In the genomic region with DNA sequence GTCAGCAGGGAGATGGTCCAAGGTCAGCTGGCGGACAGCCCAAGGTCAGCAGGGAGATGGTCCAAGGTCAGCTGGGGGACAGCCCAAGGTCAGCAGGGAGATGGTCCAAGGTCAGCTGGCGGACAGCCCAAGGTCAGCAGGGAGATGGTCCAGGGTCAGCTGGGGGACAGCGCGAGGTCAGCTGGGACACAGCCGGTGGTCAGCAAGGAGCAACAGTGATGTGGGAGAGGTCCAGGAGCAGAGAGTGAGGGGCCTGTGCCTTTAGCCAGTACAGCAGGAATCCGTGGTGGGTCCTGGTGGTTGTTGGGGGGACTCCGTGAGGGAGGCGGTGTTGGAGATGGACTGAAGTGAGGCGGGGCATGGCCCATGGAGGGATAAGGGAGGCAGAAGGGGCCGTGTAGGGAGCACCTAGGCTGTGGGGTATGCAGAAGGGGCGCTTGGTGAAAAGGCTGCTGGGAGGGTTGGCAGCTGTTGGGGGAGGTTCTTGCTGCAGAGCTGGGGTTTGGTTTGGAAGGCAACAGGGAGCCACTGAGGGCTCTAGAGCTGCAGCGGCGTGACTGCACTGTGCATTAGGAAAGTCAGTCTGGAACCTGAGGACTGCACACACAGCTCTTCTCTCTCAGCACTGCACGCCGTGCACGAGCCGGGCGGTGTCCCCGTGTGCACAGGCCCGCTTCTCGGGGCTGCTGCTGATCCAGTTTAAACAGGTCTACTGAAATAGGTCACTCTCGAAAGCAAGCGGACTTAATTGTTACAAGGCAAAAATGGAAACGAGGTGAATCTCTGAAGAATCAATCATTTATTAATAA, we compare ENCODE assay signal across 17 cellular contexts.
A peak's percentile ranks its signal among the peaks of the same experiment; 100 is the strongest.
DNase-seq lines count a peak whose midpoint lies in the region; ATAC-seq, FAIRE-seq and TF ChIP-seq lines count a peak whose summit lies in the region.
"Had no signal": no experiment of that assay in that cellular context is flagged by ENCODE, and none has a peak within 500 bp of the region (broad histone marks: within the 10 kb centered on the region; RNA-seq: fewer than 3 reads in every experiment).

No MANE protein-coding gene starts in this region.

- 66% methylated on average over 22 of the region's 24 CpGs for WGBS in A549 (ENCODE audit: missing lambda C conversion rate)
- 80 to 85% methylated on average over 23 to 24 of the region's 24 CpGs for WGBS in pancreas, 2 donors

- no peak for TF ChIP-seq POLR2A in A549 (IDR thresholded peaks at IDR 0.05; ENCODE audit: low read length)

- peak; percentile 3 for DNase-seq in activated CD8-positive, alpha-beta T cell treated with anti-CD3 and anti-CD28 coated beads for 36 hours
- no peak for DNase-seq in activated CD8-positive, alpha-beta T cell treated with anti-CD3 and anti-CD28 coated beads, Interleukin-2, amount 10 ng/mL, durations not matched to agents 7 days and 5 days
- DNase-seq in A549 (ENCODE audit: low read depth in 1 of 2, low spot score in 1 of 2): no peak
- peak; percentile 56 for DNase-seq in chondrocyte (ENCODE audit: low spot score)
- peak; percentile 51 for DNase-seq in osteoblast (ENCODE audit: insufficient read length, low spot score, missing footprints)
- DNase-seq in H7: no peak
- DNase-seq in pancreas: no peak
- DNase-seq: AML-193, Caco-2, GF-D8 had no signal

- no peak for TF ChIP-seq EP300 in A549 (IDR thresholded peaks at IDR 0.05)

- H3K4me3 ChIP-seq in A549: no peak overlapping the region
- no peak overlapping the region for H3K4me3 ChIP-seq in osteoblast (ENCODE audit: insufficient read depth, low read length)
- no peak overlapping the region for H3K4me3 ChIP-seq in H7 (ENCODE audit: insufficient read depth, low read depth, low read length)
- H3K4me3 ChIP-seq in pancreas: no peak overlapping the region
- H3K4me3 ChIP-seq: BLaER1 had no signal

- TF ChIP-seq CTCF in activated CD8-positive, alpha-beta T cell treated with anti-CD3 and anti-CD28 coated beads for 36 hours (IDR thresholded peaks at IDR 0.05): no peak
- no peak for TF ChIP-seq CTCF in A549 (IDR thresholded peaks at IDR 0.05)
- TF ChIP-seq CTCF in chondrocyte (IDR thresholded peaks at IDR 0.05): no peak
- TF ChIP-seq CTCF in osteoblast (IDR thresholded peaks at IDR 0.05; ENCODE audit: extremely low read depth, low read depth, low read length): no peak
- TF ChIP-seq CTCF in pancreas (IDR thresholded peaks at IDR 0.05): no peak

- H3K9me3 ChIP-seq in A549 (no peaks in the 10 kb centered on the region), osteoblast (ENCODE audit: low read depth, low read length) (no peaks in the 10 kb centered on the region), pancreas (no peaks in the 10 kb centered on the region)
- H3K9me3 ChIP-seq: BLaER1, Caco-2 had no signal

- ATAC-seq in activated CD8-positive, alpha-beta T cell treated with anti-CD3 and anti-CD28 coated beads for 36 hours: no peak
- ATAC-seq in activated CD8-positive, alpha-beta T cell treated with anti-CD3 and anti-CD28 coated beads, Interleukin-2, amount 10 ng/mL, durations not matched to agents 7 days and 5 days: no peak
- ATAC-seq in A549 (no peak), HG03442 (IDR thresholded peaks at IDR 0.05; ENCODE audit: unreplicated experiment) (no peak), pancreas (no peak)
- ATAC-seq: HCT116 had no signal

- H3K4me1 Mint-ChIP-seq in activated CD8-positive, alpha-beta T cell treated with anti-CD3 and anti-CD28 coated beads for 36 hours (ENCODE audit: low read depth): no peaks in the 10 kb centered on the region
- no peaks in the 10 kb centered on the region for H3K4me1 Mint-ChIP-seq in activated CD8-positive, alpha-beta T cell treated with anti-CD3 and anti-CD28 coated beads, Interleukin-2, amount 10 ng/mL, durations not matched to agents 7 days and 5 days (ENCODE audit: low read depth)
- H3K4me1 Mint-ChIP-seq in chondrocyte (ENCODE audit: low read depth): no peaks in the 10 kb centered on the region
- H3K4me1 Mint-ChIP-seq: CD8-positive, alpha-beta memory T cell had no signal

- no peaks in the 10 kb centered on the region for H3K36me3 Mint-ChIP-seq in activated CD8-positive, alpha-beta T cell treated with anti-CD3 and anti-CD28 coated beads for 36 hours (ENCODE audit: low read depth)
- H3K36me3 Mint-ChIP-seq in activated CD8-positive, alpha-beta T cell treated with anti-CD3 and anti-CD28 coated beads, Interleukin-2, amount 10 ng/mL, durations not matched to agents 7 days and 5 days (ENCODE audit: low read depth): no peaks in the 10 kb centered on the region
- peaks cover 3% of the 10 kb centered on the region for H3K36me3 Mint-ChIP-seq in chondrocyte (ENCODE audit: low read depth)
- H3K36me3 Mint-ChIP-seq: CD8-positive, alpha-beta memory T cell had no signal

- no peak overlapping the region for H3K4me3 Mint-ChIP-seq in activated CD8-positive, alpha-beta T cell treated with anti-CD3 and anti-CD28 coated beads for 36 hours
- no peak overlapping the region for H3K4me3 Mint-ChIP-seq in activated CD8-positive, alpha-beta T cell treated with anti-CD3 and anti-CD28 coated beads, Interleukin-2, amount 10 ng/mL, durations not matched to agents 7 days and 5 days
- H3K4me3 Mint-ChIP-seq in chondrocyte (ENCODE audit: unreplicated experiment): no peak overlapping the region
- H3K4me3 Mint-ChIP-seq: IgD-negative memory B cell had no signal

- H3K27me3 Mint-ChIP-seq in activated CD8-positive, alpha-beta T cell treated with anti-CD3 and anti-CD28 coated beads for 36 hours: no peaks in the 10 kb centered on the region
- H3K27me3 Mint-ChIP-seq in activated CD8-positive, alpha-beta T cell treated with anti-CD3 and anti-CD28 coated beads, Interleukin-2, amount 10 ng/mL, durations not matched to agents 7 days and 5 days (ENCODE audit: low read depth): peaks cover 2% of the 10 kb centered on the region
- peaks cover 22% of the 10 kb centered on the region for H3K27me3 Mint-ChIP-seq in chondrocyte (ENCODE audit: low read depth)

- no peaks in the 10 kb centered on the region for H3K4me1 ChIP-seq in A549
- no peaks in the 10 kb centered on the region for H3K4me1 ChIP-seq in osteoblast (ENCODE audit: insufficient read depth, low read length)
- no peaks in the 10 kb centered on the region for H3K4me1 ChIP-seq in pancreas
- H3K4me1 ChIP-seq: Caco-2 had no signal

- no peak overlapping the region for H3K27ac ChIP-seq in A549
- H3K27ac ChIP-seq in osteoblast (ENCODE audit: low read depth, low read length): no peak overlapping the region
- no peak overlapping the region for H3K27ac ChIP-seq in pancreas
- H3K27ac ChIP-seq: 22Rv1 had no signal

- H3K4me2 ChIP-seq in A549 (no peak overlapping the region), osteoblast (ENCODE audit: insufficient read depth, low read length) (no peak overlapping the region)
- H3K4me2 ChIP-seq: BLaER1 had no signal

- H3K36me3 ChIP-seq in osteoblast (ENCODE audit: insufficient read depth, low read length) (no peaks in the 10 kb centered on the region), H7 (replicated peaks; ENCODE audit: control insufficient read depth, insufficient read depth, low read length) (no peaks in the 10 kb centered on the region), pancreas (no peaks in the 10 kb centered on the region)
- H3K36me3 ChIP-seq: BLaER1 had no signal

- CTCF ChIA-PET in activated CD8-positive, alpha-beta T cell treated with anti-CD3 and anti-CD28 coated beads for 36 hours (lab: Charles Lee): interaction anchor here (1.1 kb wide), 1 partner anchor 405 kb away, joined by 3 read pairs; no protein-coding TSS in a partner anchor
- CTCF ChIA-PET in activated CD8-positive, alpha-beta T cell treated with anti-CD3 and anti-CD28 coated beads, Interleukin-2, amount 10 ng/mL, durations not matched to agents 7 days and 5 days (lab: Charles Lee): no interaction called here
- CTCF ChIA-PET in A549 (lab: Yijun Ruan, JAX): no interaction called here

- H3K27me3 ChIP-seq in osteoblast (ENCODE audit: insufficient read depth, low read length): no peaks in the 10 kb centered on the region
- H3K27me3 ChIP-seq in H7 (ENCODE audit: control insufficient read depth, insufficient read depth, low read length): no peaks in the 10 kb centered on the region
- H3K27me3 ChIP-seq in pancreas: no peaks in the 10 kb centered on the region
- H3K27me3 ChIP-seq: BLaER1 had no signal

- H2AFZ ChIP-seq in osteoblast (ENCODE audit: low read length): no peak overlapping the region

- intact Hi-C loops in activated CD8-positive, alpha-beta T cell treated with anti-CD3 and anti-CD28 coated beads for 36 hours (cut with micrococcal nuclease): no loop called here
- intact Hi-C loops in pancreas (cut with DNase I): no loop called here

- H4K20me1 ChIP-seq in osteoblast (ENCODE audit: insufficient read depth, low read length): no peaks in the 10 kb centered on the region
- H4K20me1 ChIP-seq: BLaER1 had no signal

- no peaks in the 10 kb centered on the region for H3K9me3 Mint-ChIP-seq in activated CD8-positive, alpha-beta T cell treated with anti-CD3 and anti-CD28 coated beads for 36 hours
- H3K9me3 Mint-ChIP-seq in activated CD8-positive, alpha-beta T cell treated with anti-CD3 and anti-CD28 coated beads, Interleukin-2, amount 10 ng/mL, durations not matched to agents 7 days and 5 days (ENCODE audit: insufficient read depth): no peaks in the 10 kb centered on the region
- peaks cover 11% of the 10 kb centered on the region for H3K9me3 Mint-ChIP-seq in chondrocyte (ENCODE audit: low read depth)
- H3K9me3 Mint-ChIP-seq: CD8-positive, alpha-beta memory T cell; IgD-negative memory B cell had no signal

- FAIRE-seq in A549 (lab: Jason Lieb, UNC) (no peak), pancreas (lab: Jason Lieb, UNC) (no peak)
- FAIRE-seq: GM19239 had no signal

- POLR2A ChIA-PET in activated CD8-positive, alpha-beta T cell treated with anti-CD3 and anti-CD28 coated beads for 36 hours (lab: Charles Lee): no interaction called here
- POLR2A ChIA-PET in activated CD8-positive, alpha-beta T cell treated with anti-CD3 and anti-CD28 coated beads, Interleukin-2, amount 10 ng/mL, durations not matched to agents 7 days and 5 days (lab: Charles Lee): no interaction called here
- POLR2A ChIA-PET in A549 (lab: Yijun Ruan, JAX): no interaction called here

- no peak overlapping the region for H3K27ac Mint-ChIP-seq in activated CD8-positive, alpha-beta T cell treated with anti-CD3 and anti-CD28 coated beads for 36 hours
- no peak overlapping the region for H3K27ac Mint-ChIP-seq in activated CD8-positive, alpha-beta T cell treated with anti-CD3 and anti-CD28 coated beads, Interleukin-2, amount 10 ng/mL, durations not matched to agents 7 days and 5 days
- no peak overlapping the region for H3K27ac Mint-ChIP-seq in chondrocyte (ENCODE audit: unreplicated experiment)
- H3K27ac Mint-ChIP-seq: CD8-positive, alpha-beta memory T cell; IgD-negative memory B cell had no signal

- TF ChIP-seq RAD21 in A549 (conservative IDR thresholded peaks at IDR 0.05 in 1 of 2, IDR thresholded peaks at IDR 0.05 in 1 of 2): no peak

- no peaks in the 10 kb centered on the region for H3K79me2 ChIP-seq in osteoblast (ENCODE audit: insufficient read depth, low read length)

TF ChIP-seq in A549, 52 proteins besides CTCF, POLR2A, EP300 and RAD21:
- TF ChIP-seq ESRRA (IDR thresholded peaks at IDR 0.05; ENCODE audit: borderline replicate concordance, low read length): peak; percentile 77; the same call in 1 of the 2 replicates
- no peak for TF ChIP-seq MYC (IDR thresholded peaks at IDR 0.05; ENCODE audit: borderline replicate concordance, low read length)
- TF ChIP-seq ZNF302 (CRISPR knock-in tag; IDR thresholded peaks at IDR 0.05): no peak
- no peak for TF ChIP-seq KDM5A (IDR thresholded peaks at IDR 0.05)

Comparison
In these comparisons a context has a peak if more than half of its experiments do, and no peak if none do; other contexts are left out.
1. DNase-seq: peak in activated CD8-positive, alpha-beta T cell treated with anti-CD3 and anti-CD28 coated beads for 36 hours (single experiment), chondrocyte (single experiment) and osteoblast (single experiment); none in activated CD8-positive, alpha-beta T cell treated with anti-CD3 and anti-CD28 coated beads, Interleukin-2, amount 10 ng/mL, durations not matched to agents 7 days and 5 days (single experiment), A549 (0 of 2), H7 (single experiment) and pancreas (0 of 6).